Comparison of ENCODE assay signal across 8 cellular contexts in genomic region chr11:10305964-10306918, GRCh38. TPM values are rescaled to one million over a fixed set of nuclear protein-coding genes. Genes with fewer than 3 reads are reported as not detected.
DNase-seq lines count a peak whose midpoint lies in the region; ATAC-seq and TF ChIP-seq lines count a peak whose summit lies in the region.

No MANE protein-coding gene starts in this region.

- TF ChIP-seq CTCF in GM10248 (IDR thresholded peaks at IDR 0.05; ENCODE audit: control extremely low read depth, extremely low read depth, low read depth, missing control alignments) (no peak), upper lobe of right lung (IDR thresholded peaks at IDR 0.05) (no peak)

- intact Hi-C loops in dendritic cell treated with granulocyte-macrophage colony-stimulating factor and Interleukin-4, amounts not matched to agents 40 ng/mL and 50 ng/mL, for 4 days (cut with micrococcal nuclease) = loop anchor here (2.0 to 5.0 kb wide), 4 partner anchors 15 to 549 kb away; no protein-coding TSS in a partner anchor
- intact Hi-C loops in upper lobe of right lung (cut with DNase I) = loop anchor here (5.0 to 10.0 kb wide), 2 partner anchors 101 to 549 kb away; no protein-coding TSS in a partner anchor

- H3K9ac ChIP-seq in mesendoderm (ENCODE audit: low read length) = peak overlapping the region; percentile 73

- POLR2A ChIA-PET in GM10248 (lab: Yijun Ruan, JAX) = interaction anchor here (1.8 kb wide), 1 partner anchor 9 kb away, joined by 7 read pairs; no protein-coding TSS in a partner anchor

- no peaks in the 10 kb centered on the region for H3K9me3 ChIP-seq in upper lobe of right lung

- H3K27ac ChIP-seq in mesendoderm (ENCODE audit: low read depth, low read length) (peak overlapping the region; percentile 66), upper lobe of right lung (peak overlapping the region; percentile 79)

- no peak overlapping the region for H2AK5ac ChIP-seq in mesendoderm (ENCODE audit: low read length)

- H3K9me3 Mint-ChIP-seq in dendritic cell treated with granulocyte-macrophage colony-stimulating factor and Interleukin-4, amounts not matched to agents 40 ng/mL and 50 ng/mL, for 4 days = no peaks in the 10 kb centered on the region

- peak overlapping the region; percentile 51 for H3K4me2 ChIP-seq in mesendoderm (ENCODE audit: low read length)

- no peak overlapping the region for H4K5ac ChIP-seq in mesendoderm (ENCODE audit: low read length)

- peaks cover 21% of the 10 kb centered on the region for H3K79me2 ChIP-seq in mesendoderm (ENCODE audit: control insufficient read depth, insufficient read depth, low read length)

- peaks cover 25% of the 10 kb centered on the region for H3K27me3 Mint-ChIP-seq in dendritic cell treated with granulocyte-macrophage colony-stimulating factor and Interleukin-4, amounts not matched to agents 40 ng/mL and 50 ng/mL, for 4 days

- H3K23ac ChIP-seq in mesendoderm (ENCODE audit: low read length) = peak overlapping the region; percentile 7

- peaks cover 70% of the 10 kb centered on the region for H3K4me1 Mint-ChIP-seq in dendritic cell treated with granulocyte-macrophage colony-stimulating factor and Interleukin-4, amounts not matched to agents 40 ng/mL and 50 ng/mL, for 4 days (ENCODE audit: low read depth)

- H3K4me3 ChIP-seq in mesendoderm (ENCODE audit: low read length) (peak overlapping the region; percentile 30), upper lobe of right lung (peak overlapping the region; percentile 66)

- H2BK5ac ChIP-seq in mesendoderm (ENCODE audit: low read length) = peak overlapping the region; percentile 61

- H2BK120ac ChIP-seq in mesendoderm (ENCODE audit: low read depth, low read length) = no peak overlapping the region

- H3K4me1 ChIP-seq in mesendoderm (ENCODE audit: control insufficient read depth, low read depth, low read length) = peaks cover 15% of the 10 kb centered on the region
- H3K4me1 ChIP-seq in upper lobe of right lung = peaks cover 70% of the 10 kb centered on the region

- no peaks in the 10 kb centered on the region for H3K27me3 ChIP-seq in mesendoderm (ENCODE audit: insufficient read depth, low read length, poor library complexity)
- peaks cover 2% of the 10 kb centered on the region for H3K27me3 ChIP-seq in upper lobe of right lung

- no peaks in the 10 kb centered on the region for H3K79me1 ChIP-seq in mesendoderm (ENCODE audit: low read length)

- H3K56ac ChIP-seq in mesendoderm (ENCODE audit: low read length) = peak overlapping the region; percentile 88

- no peak overlapping the region for H4K8ac ChIP-seq in mesendoderm (ENCODE audit: low read depth, low read length)

- H3K4me3 Mint-ChIP-seq in dendritic cell treated with granulocyte-macrophage colony-stimulating factor and Interleukin-4, amounts not matched to agents 40 ng/mL and 50 ng/mL, for 4 days = peak overlapping the region; percentile 97

- CTCF ChIA-PET in GM10248 (lab: Yijun Ruan, JAX) = interaction anchor here (1.1 to 9.6 kb wide), 9 partner anchors 9 to 558 kb away, joined by 3 to 86 read pairs (median 12); no protein-coding TSS in a partner anchor

- H3K18ac ChIP-seq in mesendoderm (ENCODE audit: low read length) = peak overlapping the region; percentile 82

- no CpG with 5 or more reads among the region's 65 CpGs for WGBS in mesendoderm (ENCODE audit: extremely low coverage, insufficient coverage, low lambda C conversion rate)

- DNase-seq in GM10248 (ENCODE audit: extremely low spot score) = peak; percentile 22
- peak; percentile 62 for DNase-seq in NCI-H69 (lab: John Stamatoyannopoulos, UW)
- peak; percentile 62 for DNase-seq in mesendoderm
- DNase-seq in upper lobe of right lung = no peak
- no peak for DNase-seq in SW 1271 (lab: John Stamatoyannopoulos, UW)
- no peak for DNase-seq in NK-92 treated with Interleukin-12 subunit alpha and Interleukin-12 subunit beta, amount 100 ng/mL, for 24 hours (lab: John Stamatoyannopoulos, UW)

- peak overlapping the region; percentile 93 for H3K27ac Mint-ChIP-seq in dendritic cell treated with granulocyte-macrophage colony-stimulating factor and Interleukin-4, amounts not matched to agents 40 ng/mL and 50 ng/mL, for 4 days

- no peak overlapping the region for H2BK15ac ChIP-seq in mesendoderm (replicated peaks; ENCODE audit: low read depth)

- ATAC-seq in upper lobe of right lung = no peak
- ATAC-seq in GM21528 (IDR thresholded peaks at IDR 0.05; ENCODE audit: low FRiP score, unreplicated experiment) = no peak

- H3K36me3 ChIP-seq in mesendoderm (ENCODE audit: control insufficient read depth, insufficient read depth, low read length) (no peaks in the 10 kb centered on the region), upper lobe of right lung (no peaks in the 10 kb centered on the region)

- no peak overlapping the region for H3K4ac ChIP-seq in mesendoderm (ENCODE audit: low read depth, low read length)

- H3K36me3 Mint-ChIP-seq in dendritic cell treated with granulocyte-macrophage colony-stimulating factor and Interleukin-4, amounts not matched to agents 40 ng/mL and 50 ng/mL, for 4 days (ENCODE audit: low read depth) = peaks cover 23% of the 10 kb centered on the region

RNA-seq across cellular contexts. Expression of gene ADM, which starts 1.4 kb away (rescaled TPM):
- polyA plus RNA-seq in mesendoderm (2013, experiment 1 of 2) = 12.6 TPM
- polyA plus RNA-seq in mesendoderm (2013, experiment 2 of 2) = 15.2 TPM
- 24.5 TPM for total RNA-seq in upper lobe of right lung

RNA-seq across cellular contexts. Expression of gene SBF2, which starts 12.2 kb away (rescaled TPM):
- 14.5 TPM for polyA plus RNA-seq in mesendoderm (2013, experiment 1 of 2)
- polyA plus RNA-seq in mesendoderm (2013, experiment 2 of 2) = 15.3 TPM
- 38.5 TPM for total RNA-seq in upper lobe of right lung

Comparison
In these comparisons a context has a peak if more than half of its experiments do, and no peak if none do; other contexts are left out.
1. DNase-seq: peak in GM10248 (single experiment), NCI-H69 (single experiment) and mesendoderm (single experiment); none in upper lobe of right lung (single experiment), SW 1271 (0 of 2) and NK-92 treated with Interleukin-12 subunit alpha and Interleukin-12 subunit beta, amount 100 ng/mL, for 24 hours (single experiment).